In genomic region chr4:178689926-178690325, GRCh38 we compare ENCODE assay signal across 35 cellular contexts.
"Had no signal": no experiment of that assay in that cellular context is flagged by ENCODE, and none has a peak within 500 bp of the region (broad histone marks: within the 10 kb centered on the region; RNA-seq: fewer than 3 reads in every experiment).

No MANE protein-coding gene starts in this region.

- H3K4me1 Mint-ChIP-seq: activated CD4-positive, alpha-beta T cell treated with anti-CD3 and anti-CD28 coated beads for 36 hours; activated CD4-positive, alpha-beta T cell treated with anti-CD3 and anti-CD28 coated beads, Interleukin-2, amount 10 ng/mL, durations not matched to agents 7 days and 5 days; activated naive CD8-positive, alpha-beta T cell treated with anti-CD3 and anti-CD28 coated beads for 36 hours; activated T-helper 17 cell treated with anti-CD3 and anti-CD28 coated beads, Interleukin-2, amount 50 U/mL, for 72 hours had no signal

- DNase-seq: activated CD4-positive, alpha-beta T cell treated with anti-CD3 and anti-CD28 coated beads for 1 hour; activated CD4-positive, alpha-beta T cell treated with anti-CD3 and anti-CD28 coated beads for 36 hours; activated CD4-positive, alpha-beta T cell treated with anti-CD3 and anti-CD28 coated beads for 48 hours; activated CD4-positive, alpha-beta T cell treated with anti-CD3 and anti-CD28 coated beads, Interleukin-2, amount 10 ng/mL, durations not matched to agents 7 days and 5 days; activated CD4-positive, alpha-beta T cell treated with anti-CD3 and anti-CD28 coated beads, Interleukin-2, amount 50 U/mL, for 48 hours; activated CD4-positive, CD25-positive, alpha-beta regulatory T cell; activated CD8-positive, alpha-beta memory T cell treated with anti-CD3 and anti-CD28 coated beads, Interleukin-2, amount 50 U/mL, for 4 hours; activated CD8-positive, alpha-beta T cell treated with anti-CD3 and anti-CD28 coated beads for 36 hours; activated effector memory CD4-positive, alpha-beta T cell treated with anti-CD3 and anti-CD28 coated beads, Interleukin-2, amount 50 U/mL, for 16 hours; activated gamma-delta T cell treated with Interleukin-2 at 50 U/mL for 16 hours; activated naive CD4-positive, alpha-beta T cell; activated naive CD4-positive, alpha-beta T cell treated with anti-CD3 and anti-CD28 coated beads for 36 hours; activated naive CD4-positive, alpha-beta T cell treated with anti-CD3 and anti-CD28 coated beads, Interleukin-2, amount 50 U/mL, for 16 hours; activated naive CD8-positive, alpha-beta T cell treated with anti-CD3 and anti-CD28 coated beads for 36 hours; activated T-cell treated with anti-CD3 and anti-CD28 coated beads for 4 hours; activated T-cell treated with anti-CD3 and anti-CD28 coated beads, Interleukin-2, amount 50 U/mL, for 1 hour; activated T-cell treated with anti-CD3 and anti-CD28 coated beads, Interleukin-2, amount 50 U/mL, for 4 hours; activated T-cell treated with anti-CD3 and anti-CD28 coated beads, Interleukin-2, amount 50 U/mL, for 72 hours; adrenal gland; amniotic stem cell; aorta; body of pancreas; brain microvascular endothelial cell; central memory CD4-positive, alpha-beta T cell; T-helper 2 cell; T-helper 9 cell had no signal

- H3K27me3 ChIP-seq: adrenal gland, body of pancreas, brain microvascular endothelial cell, breast epithelium had no signal

- H3K9me3 Mint-ChIP-seq: T-helper 1 cell treated with Interleukin-12 subunit alpha and Interleukin-12 subunit beta and Interleukin-4 antibody, amounts not matched to agents 30 μg/mL and 1 μg/mL, for 36 hours; WTC11 had no signal

- H3K27me3 Mint-ChIP-seq: activated CD4-positive, alpha-beta T cell treated with anti-CD3 and anti-CD28 coated beads for 36 hours; activated CD4-positive, alpha-beta T cell treated with anti-CD3 and anti-CD28 coated beads, Interleukin-2, amount 10 ng/mL, durations not matched to agents 7 days and 5 days; activated CD8-positive, alpha-beta T cell treated with anti-CD3 and anti-CD28 coated beads for 36 hours; activated naive CD8-positive, alpha-beta T cell treated with anti-CD3 and anti-CD28 coated beads for 36 hours; activated T-helper 17 cell treated with anti-CD3 and anti-CD28 coated beads, Interleukin-2, amount 50 U/mL, for 72 hours had no signal

- H3K9me3 ChIP-seq: adrenal gland, body of pancreas, breast epithelium had no signal

- H3K27ac ChIP-seq: adrenal gland, body of pancreas, brain microvascular endothelial cell, breast epithelium, VCaP had no signal

- H3K27ac Mint-ChIP-seq: activated CD4-positive, alpha-beta T cell treated with anti-CD3 and anti-CD28 coated beads for 36 hours; activated CD8-positive, alpha-beta T cell treated with anti-CD3 and anti-CD28 coated beads for 36 hours; activated naive CD4-positive, alpha-beta T cell treated with anti-CD3 and anti-CD28 coated beads for 36 hours; activated naive CD4-positive, alpha-beta T cell treated with anti-CD3 and anti-CD28 coated beads, Interleukin-2, amount 50 U/mL, for 72 hours; activated naive CD8-positive, alpha-beta T cell treated with anti-CD3 and anti-CD28 coated beads for 36 hours; activated T-cell treated with anti-CD3 and anti-CD28 coated beads, Interleukin-2, amount 50 U/mL, for 72 hours; activated T-helper 1 cell treated with anti-CD3 and anti-CD28 coated beads, Interleukin-12 subunit alpha, Interleukin-12 subunit beta, Interleukin-2, Interleukin-4 antibody, amounts not matched to agents 30 ng/mL and 10 ng/mL and 1 ng/mL, durations not matched to agents 14 hours and 24 hours and 36 hours; activated T-helper 17 cell treated with anti-CD3 and anti-CD28 coated beads, Interleukin-2, amount 50 U/mL, for 72 hours; T-helper 1 cell treated with Interleukin-12 subunit alpha and Interleukin-12 subunit beta and Interleukin-4 antibody, amounts not matched to agents 30 μg/mL and 1 μg/mL, for 36 hours; T-helper 2 cell treated with Interferon-gamma antibody and Interleukin-4, amounts not matched to agents 5 μg/mL and 100 μg/mL, for 36 hours; WTC11 had no signal

- ATAC-seq: activated CD4-positive, alpha-beta T cell treated with anti-CD3 and anti-CD28 coated beads for 36 hours; activated CD4-positive, CD25-positive, alpha-beta regulatory T cell treated with anti-CD3 and anti-CD28 coated beads, Interleukin-2, amount 50 U/mL, for 24 hours; activated CD8-positive, alpha-beta T cell treated with anti-CD3 and anti-CD28 coated beads for 36 hours; activated naive CD4-positive, alpha-beta T cell treated with anti-CD3 and anti-CD28 coated beads, Interleukin-2, amount 50 U/mL, for 72 hours; activated T-cell treated with anti-CD3 and anti-CD28 coated beads, Interleukin-2, amount 50 U/mL, for 4 hours; activated T-cell treated with anti-CD3 and anti-CD28 coated beads, Interleukin-2, amount 50 U/mL, for 72 hours; activated T-helper 17 cell treated with anti-CD3 and anti-CD28 coated beads, Interleukin-2, amount 50 U/mL, for 72 hours; body of pancreas; WTC11 had no signal

- H3K36me3 Mint-ChIP-seq: activated naive CD4-positive, alpha-beta T cell treated with anti-CD3 and anti-CD28 coated beads, Interleukin-2, amount 50 U/mL, for 72 hours; activated naive CD8-positive, alpha-beta T cell treated with anti-CD3 and anti-CD28 coated beads for 36 hours; WTC11 had no signal

- H3K4me1 ChIP-seq: adrenal gland, body of pancreas, breast epithelium had no signal

- H3K4me3 Mint-ChIP-seq: activated CD4-positive, alpha-beta T cell treated with anti-CD3 and anti-CD28 coated beads for 36 hours; activated CD4-positive, alpha-beta T cell treated with anti-CD3 and anti-CD28 coated beads, Interleukin-2, amount 10 ng/mL, durations not matched to agents 7 days and 5 days; activated CD8-positive, alpha-beta T cell treated with anti-CD3 and anti-CD28 coated beads for 36 hours; activated naive CD4-positive, alpha-beta T cell treated with anti-CD3 and anti-CD28 coated beads for 36 hours; activated naive CD8-positive, alpha-beta T cell treated with anti-CD3 and anti-CD28 coated beads for 36 hours; activated T-cell treated with anti-CD3 and anti-CD28 coated beads, Interleukin-2, amount 50 U/mL, for 4 hours; activated T-cell treated with anti-CD3 and anti-CD28 coated beads, Interleukin-2, amount 50 U/mL, for 72 hours; activated T-helper 1 cell treated with anti-CD3 and anti-CD28 coated beads, Interleukin-12 subunit alpha, Interleukin-12 subunit beta, Interleukin-2, Interleukin-4 antibody, amounts not matched to agents 30 ng/mL and 10 ng/mL and 1 ng/mL, durations not matched to agents 14 hours and 24 hours and 36 hours; activated T-helper 17 cell treated with anti-CD3 and anti-CD28 coated beads, Interleukin-2, amount 50 U/mL, for 72 hours; T-helper 1 cell treated with Interleukin-12 subunit alpha and Interleukin-12 subunit beta and Interleukin-4 antibody, amounts not matched to agents 30 μg/mL and 1 μg/mL, for 36 hours; T-helper 2 cell treated with Interferon-gamma antibody and Interleukin-4, amounts not matched to agents 5 μg/mL and 100 μg/mL, for 36 hours; WTC11 had no signal

- H3K4me3 ChIP-seq: adrenal gland, body of pancreas, breast epithelium had no signal

- H3K36me3 ChIP-seq: adrenal gland, brain microvascular endothelial cell, breast epithelium had no signal
